9 cellular contexts compared by ENCODE assay signal in genomic region chr17:76709077-76709950, GRCh38. TPM values are rescaled to one million over a fixed set of nuclear protein-coding genes. Genes with fewer than 3 reads are reported as not detected.
DNase-seq lines count a peak whose midpoint lies in the region; ATAC-seq, FAIRE-seq and TF ChIP-seq lines count a peak whose summit lies in the region.
"Had no signal": no experiment of that assay in that cellular context is flagged by ENCODE, and none has a peak within 500 bp of the region (broad histone marks: within the 10 kb centered on the region; RNA-seq: fewer than 3 reads in every experiment).

No MANE protein-coding gene starts in this region.

- DNase-seq in stimulated activated naive CD8-positive, alpha-beta T cell treated with anti-CD3 and anti-CD28 coated beads, Interleukin-15, Interleukin-2, amounts not matched to agents 100 U/mL and 50 U/mL, for 24 hours: no peak
- DNase-seq in activated T-helper 2 cell treated with anti-CD3 and anti-CD28 coated beads, Interferon-gamma antibody, Interleukin-2, Interleukin-4, amounts not matched to agents 10 μg/mL and 5 μg/mL and 100 μg/mL, durations not matched to agents 14 hours and 24 hours and 36 hours (ENCODE audit: low spot score): no peak
- DNase-seq in Right ventricle myocardium superior (peak; percentile 93), ovary (peak; percentile 78 to 87 (median 82)), D721Med (ENCODE audit: insufficient read length, low spot score) (no peak)

- TF ChIP-seq EP300 in ovary (IDR thresholded peaks at IDR 0.05): peak; percentile 45

- peaks cover 18% of the 10 kb centered on the region for H3K4me1 ChIP-seq in ovary (ENCODE audit: insufficient read depth)

- H3K36me3 Mint-ChIP-seq in stimulated activated naive CD8-positive, alpha-beta T cell treated with anti-CD3 and anti-CD28 coated beads, Interleukin-15, Interleukin-2, amounts not matched to agents 100 ng/mL and 50 ng/mL, for 24 hours (ENCODE audit: low read depth): peaks cover 16% of the 10 kb centered on the region
- H3K36me3 Mint-ChIP-seq in activated T-helper 2 cell treated with anti-CD3 and anti-CD28 coated beads, Interferon-gamma antibody, Interleukin-2, Interleukin-4, amounts not matched to agents 10 μg/mL and 5 μg/mL and 100 μg/mL, durations not matched to agents 14 hours and 24 hours and 36 hours (ENCODE audit: low read depth): peaks cover 16% of the 10 kb centered on the region

- peak overlapping the region; percentile 87 for H3K4me3 ChIP-seq in ovary

- H3K27ac ChIP-seq in ovary: peak overlapping the region; percentile 77 to 93

- intact Hi-C loops in activated T-helper 2 cell treated with anti-CD3 and anti-CD28 coated beads, Interferon-gamma antibody, Interleukin-2, Interleukin-4, amounts not matched to agents 10 μg/mL and 5 μg/mL and 100 μg/mL, durations not matched to agents 14 hours and 24 hours and 36 hours (cut with micrococcal nuclease): no loop called here
- intact Hi-C loops in Right ventricle myocardium superior (cut with DNase I): no loop called here
- intact Hi-C loops in ovary (cut with DNase I): loop anchor here in 1 of 4 donors (10.0 kb wide), 1 partner anchor 175 kb away; the partner anchor contains the start of gene CYGB

- peak; percentile 36 for TF ChIP-seq POLR2A in ovary (IDR thresholded peaks at IDR 0.05)

- no peaks in the 10 kb centered on the region for H3K36me3 ChIP-seq in ovary

- no peak for ATAC-seq in stimulated activated naive CD8-positive, alpha-beta T cell treated with anti-CD3 and anti-CD28 coated beads, Interleukin-15, Interleukin-2, amounts not matched to agents 100 U/mL and 50 U/mL, for 24 hours
- ATAC-seq in Right ventricle myocardium superior (ENCODE audit: poor library complexity) (peak; percentile 77), GM18873 (IDR thresholded peaks at IDR 0.05; ENCODE audit: low FRiP score, unreplicated experiment) (no peak)
- no peak for ATAC-seq in activated CD4-positive, CD25-positive, alpha-beta regulatory T cell treated with anti-CD3 and anti-CD28 coated beads, Interleukin-2, amount 50 U/mL, for 24 hours

- no peaks in the 10 kb centered on the region for H3K27me3 ChIP-seq in ovary

- no peaks in the 10 kb centered on the region for H3K9me3 ChIP-seq in ovary

- TF ChIP-seq CTCF in ovary (IDR thresholded peaks at IDR 0.05): no peak
- TF ChIP-seq CTCF in D721Med (IDR thresholded peaks at IDR 0.05; ENCODE audit: insufficient read depth, missing control alignments): no peak

- WGBS in ovary, 3 donors: 9 to 23% (median 10%) methylated on average over 29 of the region's 29 CpGs

- H3K4me1 Mint-ChIP-seq in stimulated activated naive CD8-positive, alpha-beta T cell treated with anti-CD3 and anti-CD28 coated beads, Interleukin-15, Interleukin-2, amounts not matched to agents 100 ng/mL and 50 ng/mL, for 24 hours (ENCODE audit: low read depth): peaks cover 26% of the 10 kb centered on the region
- peaks cover 20% of the 10 kb centered on the region for H3K4me1 Mint-ChIP-seq in activated T-helper 2 cell treated with anti-CD3 and anti-CD28 coated beads, Interferon-gamma antibody, Interleukin-2, Interleukin-4, amounts not matched to agents 10 μg/mL and 5 μg/mL and 100 μg/mL, durations not matched to agents 14 hours and 24 hours and 36 hours (ENCODE audit: low read depth)

- no peaks in the 10 kb centered on the region for H3K27me3 Mint-ChIP-seq in stimulated activated naive CD8-positive, alpha-beta T cell treated with anti-CD3 and anti-CD28 coated beads, Interleukin-15, Interleukin-2, amounts not matched to agents 100 ng/mL and 50 ng/mL, for 24 hours
- peaks cover 3% of the 10 kb centered on the region for H3K27me3 Mint-ChIP-seq in activated T-helper 2 cell treated with anti-CD3 and anti-CD28 coated beads, Interferon-gamma antibody, Interleukin-2, Interleukin-4, amounts not matched to agents 10 μg/mL and 5 μg/mL and 100 μg/mL, durations not matched to agents 14 hours and 24 hours and 36 hours (ENCODE audit: low read depth)

- FAIRE-seq in D721Med (lab: Jason Lieb, UNC): no peak
- FAIRE-seq: GM18507 had no signal

- peak overlapping the region; percentile 71 for H3K4me3 Mint-ChIP-seq in stimulated activated naive CD8-positive, alpha-beta T cell treated with anti-CD3 and anti-CD28 coated beads, Interleukin-15, Interleukin-2, amounts not matched to agents 100 ng/mL and 50 ng/mL, for 24 hours
- peak overlapping the region; percentile 73 for H3K4me3 Mint-ChIP-seq in activated T-helper 2 cell treated with anti-CD3 and anti-CD28 coated beads, Interferon-gamma antibody, Interleukin-2, Interleukin-4, amounts not matched to agents 10 μg/mL and 5 μg/mL and 100 μg/mL, durations not matched to agents 14 hours and 24 hours and 36 hours (ENCODE audit: low read depth)

- peak overlapping the region; percentile 45 for H3K27ac Mint-ChIP-seq in stimulated activated naive CD8-positive, alpha-beta T cell treated with anti-CD3 and anti-CD28 coated beads, Interleukin-15, Interleukin-2, amounts not matched to agents 100 ng/mL and 50 ng/mL, for 24 hours
- H3K27ac Mint-ChIP-seq in activated T-helper 2 cell treated with anti-CD3 and anti-CD28 coated beads, Interferon-gamma antibody, Interleukin-2, Interleukin-4, amounts not matched to agents 10 μg/mL and 5 μg/mL and 100 μg/mL, durations not matched to agents 14 hours and 24 hours and 36 hours: no peak overlapping the region

- H3K9me3 Mint-ChIP-seq in stimulated activated naive CD8-positive, alpha-beta T cell treated with anti-CD3 and anti-CD28 coated beads, Interleukin-15, Interleukin-2, amounts not matched to agents 100 ng/mL and 50 ng/mL, for 24 hours: no peaks in the 10 kb centered on the region
- H3K9me3 Mint-ChIP-seq in activated T-helper 2 cell treated with anti-CD3 and anti-CD28 coated beads, Interferon-gamma antibody, Interleukin-2, Interleukin-4, amounts not matched to agents 10 μg/mL and 5 μg/mL and 100 μg/mL, durations not matched to agents 14 hours and 24 hours and 36 hours: no peaks in the 10 kb centered on the region

RNA-seq across cellular contexts. Expression of gene MXRA7, which starts 1.5 kb away (rescaled TPM):
- 6.6 and 8.5 TPM in 2 replicates for total RNA-seq in activated T-helper 2 cell treated with anti-CD3 and anti-CD28 coated beads, Interferon-gamma antibody, Interleukin-2, Interleukin-4, amounts not matched to agents 10 μg/mL and 5 μg/mL and 100 μg/mL, durations not matched to agents 14 hours and 24 hours and 36 hours
- total RNA-seq in Right ventricle myocardium superior (336 TPM), ovary (100 to 1,000 TPM; 107 to 210 (median 181) TPM)
- polyA plus RNA-seq in ovary: 100 to 1,000 TPM; 199 to 759 TPM

RNA-seq across cellular contexts. Expression of gene JMJD6, which starts 17.1 kb away (rescaled TPM):
- 83.5 and 84.9 TPM in 2 replicates for total RNA-seq in activated T-helper 2 cell treated with anti-CD3 and anti-CD28 coated beads, Interferon-gamma antibody, Interleukin-2, Interleukin-4, amounts not matched to agents 10 μg/mL and 5 μg/mL and 100 μg/mL, durations not matched to agents 14 hours and 24 hours and 36 hours
- 63.1 TPM for total RNA-seq in Right ventricle myocardium superior
- 10 to 100 TPM; 20.1 to 49.8 (median 38.1) TPM for total RNA-seq in ovary
- 10 to 100 TPM; 19.5 to 28.2 TPM for polyA plus RNA-seq in ovary

RNA-seq across cellular contexts. Expression of gene METTL23, which starts 17.3 kb away (rescaled TPM):
- total RNA-seq in activated T-helper 2 cell treated with anti-CD3 and anti-CD28 coated beads, Interferon-gamma antibody, Interleukin-2, Interleukin-4, amounts not matched to agents 10 μg/mL and 5 μg/mL and 100 μg/mL, durations not matched to agents 14 hours and 24 hours and 36 hours: 32.1 and 33.2 TPM in 2 replicates
- total RNA-seq in Right ventricle myocardium superior (19.0 TPM), ovary (10 to 100 TPM; 20.9 to 36.6 (median 31.8) TPM)
- polyA plus RNA-seq in ovary: 10 to 100 TPM; 37.9 to 47.4 TPM

RNA-seq across cellular contexts. Expression of gene SRSF2, which starts 27.8 kb away (rescaled TPM):
- 456 and 478 TPM in 2 replicates for total RNA-seq in activated T-helper 2 cell treated with anti-CD3 and anti-CD28 coated beads, Interferon-gamma antibody, Interleukin-2, Interleukin-4, amounts not matched to agents 10 μg/mL and 5 μg/mL and 100 μg/mL, durations not matched to agents 14 hours and 24 hours and 36 hours
- total RNA-seq in Right ventricle myocardium superior (61.2 TPM), ovary (100 to 1,000 TPM; 149 to 245 (median 174) TPM)
- polyA plus RNA-seq in ovary: 100 to 1,000 TPM; 126 to 152 TPM

RNA-seq across cellular contexts. Expression of gene MFSD11, which starts 28.6 kb away (rescaled TPM):
- total RNA-seq in activated T-helper 2 cell treated with anti-CD3 and anti-CD28 coated beads, Interferon-gamma antibody, Interleukin-2, Interleukin-4, amounts not matched to agents 10 μg/mL and 5 μg/mL and 100 μg/mL, durations not matched to agents 14 hours and 24 hours and 36 hours: 16.9 and 18.6 TPM in 2 replicates
- total RNA-seq in Right ventricle myocardium superior (23.3 TPM), ovary (10 to 100 TPM; 16.1 to 26.2 (median 19.6) TPM)
- polyA plus RNA-seq in ovary: 10 to 100 TPM in 1 of 2 donors, 1 to 10 TPM in 1; 9.6 to 19.6 TPM

Comparison
In these comparisons a context has a peak if more than half of its experiments do, and no peak if none do; other contexts are left out.
1. DNase-seq: peak in Right ventricle myocardium superior (single experiment) and ovary (5 of 5); none in stimulated activated naive CD8-positive, alpha-beta T cell treated with anti-CD3 and anti-CD28 coated beads, Interleukin-15, Interleukin-2, amounts not matched to agents 100 U/mL and 50 U/mL, for 24 hours (single experiment), activated T-helper 2 cell treated with anti-CD3 and anti-CD28 coated beads, Interferon-gamma antibody, Interleukin-2, Interleukin-4, amounts not matched to agents 10 μg/mL and 5 μg/mL and 100 μg/mL, durations not matched to agents 14 hours and 24 hours and 36 hours (single experiment) and D721Med (single experiment).
2. RNA of gene MXRA7, which starts 1.5 kb away (total RNA-seq): 336 TPM in Right ventricle myocardium superior (single experiment) and 107 to 210 TPM in ovary; 6.6 to 8.5 TPM in activated T-helper 2 cell treated with anti-CD3 and anti-CD28 coated beads, Interferon-gamma antibody, Interleukin-2, Interleukin-4, amounts not matched to agents 10 μg/mL and 5 μg/mL and 100 μg/mL, durations not matched to agents 14 hours and 24 hours and 36 hours; every median in the first group is over 10 times any median in the second.